Comparison of ENCODE assay signal across 1 cellular context in genomic region chr2:194343167-194343566, GRCh38.
TF ChIP-seq lines count a peak whose summit lies in the region.

No MANE protein-coding gene starts in this region.

TF ChIP-seq in SK-N-SH treated with all-trans-retinoic acid at 6 μM for 48 hours, 23 proteins besides CTCF, POLR2A, EP300 and RAD21 (continued from another document):
- TF ChIP-seq POU6F1 (CRISPR knock-in tag; IDR thresholded peaks at IDR 0.05; ENCODE audit: borderline replicate concordance, low read depth) (no peak), ZFP30 (CRISPR knock-in tag; IDR thresholded peaks at IDR 0.05) (no peak), ZNF8 (CRISPR knock-in tag; IDR thresholded peaks at IDR 0.05) (no peak), ESRRG (CRISPR knock-in tag; IDR thresholded peaks at IDR 0.05) (no peak), PATZ1 (CRISPR knock-in tag; IDR thresholded peaks at IDR 0.05; ENCODE audit: borderline replicate concordance) (no peak), ZC3H10 (CRISPR knock-in tag; IDR thresholded peaks at IDR 0.05) (no peak)
